Comparison of ENCODE assay signal across 11 cellular contexts in genomic region chr18:52433797-52434196, GRCh38.
"Had no signal": no experiment of that assay in that cellular context is flagged by ENCODE, and none has a peak within 500 bp of the region (broad histone marks: within the 10 kb centered on the region; RNA-seq: fewer than 3 reads in every experiment).

No MANE protein-coding gene starts in this region.

- ATAC-seq: GM23338, HCT116 had no signal

- H3K4me1 Mint-ChIP-seq: GM23338, H9 had no signal

- H3K36me3 ChIP-seq: HAP-1 had no signal

- H3K4me3 Mint-ChIP-seq: GM23338, H9, HFFc6 had no signal

- H3K4me1 ChIP-seq: HAP-1 had no signal

- H3K27ac Mint-ChIP-seq: GM23338, H9, HFFc6 had no signal

- H3K9me3 ChIP-seq: HAP-1 had no signal

- H3K4me2 ChIP-seq: GM23338 had no signal

- H3K9me3 Mint-ChIP-seq: GM23338, H9 had no signal

- H2AFZ ChIP-seq: GM23248, GM23338 had no signal

- H3K4me3 ChIP-seq: GM23248, GM23338, HAP-1 had no signal

- DNase-seq: GM23248, GOT3, H7, H9, HCEC 1CT, HFFc6 had no signal

- FAIRE-seq: H1, H54 had no signal

- H3K9ac ChIP-seq: GM23248 had no signal

- H3K27ac ChIP-seq: GM23248 had no signal
